ENCODE assay signal across 8 cellular contexts in the genomic region with DNA sequence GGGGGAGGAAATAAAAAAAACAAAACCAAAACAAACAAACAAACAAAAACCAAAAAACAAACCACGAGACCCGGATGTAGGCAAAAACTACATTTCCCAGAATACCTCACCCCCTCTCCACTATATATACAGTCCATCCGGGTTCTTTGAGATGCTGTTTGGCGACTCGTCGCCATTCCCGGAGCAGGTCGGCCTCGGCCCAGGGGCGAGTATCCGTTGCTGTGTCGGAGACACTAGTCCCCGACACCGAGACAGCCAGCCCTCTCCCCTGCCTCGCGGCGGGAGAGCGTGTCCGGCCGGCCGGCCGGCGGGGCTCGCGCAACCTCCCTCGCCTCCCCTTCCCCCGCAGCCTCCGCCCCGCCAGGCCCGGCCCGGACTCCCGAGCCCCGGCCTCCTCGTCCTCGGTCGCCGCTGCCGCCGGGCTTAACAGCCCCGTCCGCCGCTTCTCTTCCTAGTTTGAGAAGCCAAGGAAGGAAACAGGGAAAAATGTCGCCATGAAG. TPM values are rescaled to one million over a fixed set of nuclear protein-coding genes. Genes with fewer than 3 reads are reported as not detected.
DNase-seq lines count a peak whose midpoint lies in the region; ATAC-seq and TF ChIP-seq lines count a peak whose summit lies in the region.

A gene (plus strand): TSS at position 154 of the 500 bp plus-strand sequence. CDS start 456 bp downstream, outside the sequence.

- peak within 1 kb of the TSS; percentile 84 for H3K4me3 ChIP-seq in kidney epithelial cell (ENCODE audit: low read depth, low read length)

- peak within 1 kb of the TSS; percentile 87 for H3K27ac ChIP-seq in cingulate gyrus (ENCODE audit: low read depth, low read length)

- TF ChIP-seq POLR2A in GM18951 (IDR thresholded peaks at IDR 0.05; ENCODE audit: extremely low read depth, insufficient read depth, insufficient read length), result peak; percentile 97

- peak; percentile 52 for ATAC-seq in HG03378 (IDR thresholded peaks at IDR 0.05; ENCODE audit: unreplicated experiment)

- DNase-seq in AG08396 (ENCODE audit: low spot score), result peak; percentile 91
- peak; percentile 74 for DNase-seq in NCI-H510A (lab: John Stamatoyannopoulos, UW)
- DNase-seq in activated CD4-positive, alpha-beta T cell treated with anti-CD3 and anti-CD28 coated beads for 4 hours, result peak; percentile 69 to 73
- DNase-seq in kidney epithelial cell (ENCODE audit: low read depth), result peak; percentile 38
- DNase-seq in stimulated activated CD4-positive, alpha-beta T cell treated with anti-CD3 and anti-CD28 coated beads, Interleukin-15, amount 100 ng/mL, for 24 hours, result peak; percentile 74

- H3K27me3 ChIP-seq in kidney epithelial cell (ENCODE audit: control insufficient read depth, insufficient read depth, low read length), result no peaks in the 10 kb centered on the region

- in situ Hi-C loops in GM18951 (cut with MboI; ENCODE audit: low sequenced_read_pairs, unreplicated experiment), result no loop called here

- no peak for TF ChIP-seq CTCF in kidney epithelial cell (IDR thresholded peaks at IDR 0.05; ENCODE audit: insufficient read depth, low read length, poor library complexity, severe bottlenecking)

- H3K36me3 ChIP-seq in kidney epithelial cell (ENCODE audit: control insufficient read depth, insufficient read depth, low read length), result no peaks in the 10 kb centered on the region

RNA-seq across cellular contexts. Expression of the gene that starts here (rescaled TPM):
- total RNA-seq in kidney epithelial cell, result 117 and 124 TPM in 2 replicates

Comparison
In these comparisons a context has a peak if more than half of its experiments do, and no peak if none do; other contexts are left out.
1. Peak in every context shown above with its lines: DNase-seq, ATAC-seq, H3K4me3 ChIP-seq and H3K27ac ChIP-seq.
2. DNase-seq: peak in every context shown above with its lines; median percentile 91 in AG08396; 74 in NCI-H510A; 74 in stimulated activated CD4-positive, alpha-beta T cell treated with anti-CD3 and anti-CD28 coated beads, Interleukin-15, amount 100 ng/mL, for 24 hours; 71 in activated CD4-positive, alpha-beta T cell treated with anti-CD3 and anti-CD28 coated beads for 4 hours; 38 in kidney epithelial cell.